Comparison of ENCODE assay signal across 27 cellular contexts in genomic region chr11:19288256-19288655, GRCh38. TPM values are rescaled to one million over a fixed set of nuclear protein-coding genes. Genes with fewer than 3 reads are reported as not detected.
"Had no signal": no experiment of that assay in that cellular context is flagged by ENCODE, and none has a peak within 500 bp of the region (broad histone marks: within the 10 kb centered on the region; RNA-seq: fewer than 3 reads in every experiment).

No MANE protein-coding gene starts in this region.

- H3K4me2 ChIP-seq: neural progenitor cell had no signal

- H3K27ac ChIP-seq: neural progenitor cell, ovary, parathyroid adenoma, psoas muscle, right lobe of liver, sigmoid colon, stomach, thoracic aorta, tibial nerve, upper lobe of left lung, vagina had no signal

- DNase-seq: occipital lobe; ovary; posterior cingulate gyrus; psoas muscle; right cardiac atrium; right lobe of liver; sigmoid colon; small intestine; stimulated activated CD4-positive, alpha-beta T cell treated with anti-CD3 and anti-CD28 coated beads, Interleukin-15, amount 100 ng/mL, for 24 hours; stimulated activated CD4-positive, alpha-beta T cell treated with anti-CD3 and anti-CD28 coated beads, Interleukin-2, amount 100 ng/mL, for 24 hours; stimulated activated CD4-positive, alpha-beta T cell treated with anti-CD3 and anti-CD28 coated beads, Interleukin-2, amount 100 ng/mL, for 48 hours; stimulated activated CD4-positive, alpha-beta T cell treated with anti-CD3 and anti-CD28 coated beads, Interleukin-4, amount 100 ng/mL, for 24 hours; stimulated activated naive B cell treated with anti-CD40 and anti-IgM and Interleukin-4, amounts not matched to agents 10 μg/mL and 1 μg/mL and 100 μg/mL, for 72 hours; stimulated activated naive CD4-positive, alpha-beta T cell treated with Interleukin-2 at 50 U/mL for 16 hours; stomach; thyroid gland; trophoblast cell; upper lobe of left lung had no signal

- H2AFZ ChIP-seq: neural progenitor cell, parathyroid adenoma had no signal

- H3K4me3 ChIP-seq: neural progenitor cell, ovary, psoas muscle, right lobe of liver, sigmoid colon, stomach, thoracic aorta, thyroid gland, tibial nerve, upper lobe of left lung, vagina had no signal

- H3K4me1 ChIP-seq: neural progenitor cell, parathyroid adenoma, psoas muscle, right lobe of liver, sigmoid colon, stomach, tibial nerve, upper lobe of left lung, vagina had no signal

- H3K27me3 ChIP-seq: ovary, right lobe of liver, thyroid gland, upper lobe of left lung, vagina had no signal

- ATAC-seq: psoas muscle; right cardiac atrium; right lobe of liver; stimulated activated effector memory CD8-positive, alpha-beta T cell treated with anti-CD3 and anti-CD28 coated beads, Interleukin-12 subunit alpha, Interleukin-12 subunit beta, amount 100 ng/mL, for 72 hours; stimulated activated naive B cell treated with anti-CD40 and anti-IgM and Interleukin-4, amounts not matched to agents 10 μg/mL and 1 μg/mL and 100 μg/mL, for 72 hours had no signal

- H3K9me3 ChIP-seq: ovary, psoas muscle, right lobe of liver, sigmoid colon, stomach, thoracic aorta, thyroid gland, tibial nerve, upper lobe of left lung, vagina had no signal

- H3K9me3 Mint-ChIP-seq: nephron; neural progenitor cell; stimulated activated effector memory CD8-positive, alpha-beta T cell treated with anti-CD3 and anti-CD28 coated beads, Interleukin-12 subunit alpha, Interleukin-12 subunit beta, amount 100 ng/mL, for 72 hours; stimulated activated naive B cell treated with anti-CD40 and anti-IgM and Interleukin-4, amounts not matched to agents 10 μg/mL and 1 μg/mL and 100 μg/mL, for 72 hours; stimulated activated naive CD8-positive, alpha-beta T cell treated with anti-CD3 and anti-CD28 coated beads, Interleukin-15, Interleukin-2, amounts not matched to agents 100 ng/mL and 50 ng/mL, for 24 hours had no signal

- H3K36me3 Mint-ChIP-seq: neural progenitor cell; stimulated activated effector memory CD8-positive, alpha-beta T cell treated with anti-CD3 and anti-CD28 coated beads, Interleukin-12 subunit alpha, Interleukin-12 subunit beta, amount 100 ng/mL, for 72 hours; stimulated activated naive B cell treated with anti-CD40 and anti-IgM and Interleukin-4, amounts not matched to agents 10 μg/mL and 1 μg/mL and 100 μg/mL, for 72 hours had no signal

- H3K36me3 ChIP-seq: neural progenitor cell, ovary, right lobe of liver, sigmoid colon, stomach, thoracic aorta, thyroid gland, tibial nerve, upper lobe of left lung, vagina had no signal

- H3K4me3 Mint-ChIP-seq: nephron; neural progenitor cell; stimulated activated effector memory CD8-positive, alpha-beta T cell treated with anti-CD3 and anti-CD28 coated beads, Interleukin-12 subunit alpha, Interleukin-12 subunit beta, amount 100 ng/mL, for 72 hours; stimulated activated naive B cell treated with anti-CD40 and anti-IgM and Interleukin-4, amounts not matched to agents 10 μg/mL and 1 μg/mL and 100 μg/mL, for 72 hours; stimulated activated naive CD8-positive, alpha-beta T cell treated with anti-CD3 and anti-CD28 coated beads, Interleukin-15, Interleukin-2, amounts not matched to agents 100 ng/mL and 50 ng/mL, for 24 hours had no signal

- H3K79me2 ChIP-seq: parathyroid adenoma had no signal

- H3K4me1 Mint-ChIP-seq: nephron had no signal

- H3K27ac Mint-ChIP-seq: nephron; neural progenitor cell; progenitor cell of endocrine pancreas; stimulated activated effector memory CD8-positive, alpha-beta T cell treated with anti-CD3 and anti-CD28 coated beads, Interleukin-12 subunit alpha, Interleukin-12 subunit beta, amount 100 ng/mL, for 72 hours; stimulated activated naive B cell treated with anti-CD40 and anti-IgM and Interleukin-4, amounts not matched to agents 10 μg/mL and 1 μg/mL and 100 μg/mL, for 72 hours; stimulated activated naive CD8-positive, alpha-beta T cell treated with anti-CD3 and anti-CD28 coated beads, Interleukin-15, Interleukin-2, amounts not matched to agents 100 ng/mL and 50 ng/mL, for 24 hours had no signal

RNA-seq across cellular contexts. Expression of gene E2F8, which starts 47.5 kb away (rescaled TPM):
- total RNA-seq: thoracic aorta, thyroid gland, tibial nerve had no signal
